Comparison of ENCODE assay signal across 9 cellular contexts in the genomic region with DNA sequence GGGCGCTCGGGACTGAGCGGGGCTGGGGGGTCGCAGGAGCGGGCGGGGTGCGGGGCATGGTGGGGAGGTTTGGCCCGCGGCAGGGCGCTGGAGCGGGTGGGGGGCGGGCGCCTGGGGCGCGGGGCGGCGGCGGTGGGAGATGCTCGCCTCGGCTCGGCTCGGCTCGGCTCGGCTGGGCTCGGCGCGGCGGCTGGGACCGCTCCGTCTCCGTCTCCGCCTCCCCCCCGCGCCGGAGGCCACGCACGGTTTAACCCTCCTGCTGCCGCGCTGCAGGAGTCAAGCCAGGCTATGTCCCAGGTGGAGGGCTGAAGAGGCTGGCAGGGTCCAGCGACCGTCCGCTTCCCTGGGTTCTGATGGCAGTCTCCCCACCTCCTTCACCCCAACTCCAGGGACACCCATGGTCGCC. TPM values are rescaled to one million over a fixed set of nuclear protein-coding genes. Genes with fewer than 3 reads are reported as not detected.
DNase-seq lines count a peak whose midpoint lies in the region; ATAC-seq, FAIRE-seq and TF ChIP-seq lines count a peak whose summit lies in the region.
"Had no signal": no experiment of that assay in that cellular context is flagged by ENCODE, and none has a peak within 500 bp of the region (broad histone marks: within the 10 kb centered on the region; RNA-seq: fewer than 3 reads in every experiment).

A gene with protein sequence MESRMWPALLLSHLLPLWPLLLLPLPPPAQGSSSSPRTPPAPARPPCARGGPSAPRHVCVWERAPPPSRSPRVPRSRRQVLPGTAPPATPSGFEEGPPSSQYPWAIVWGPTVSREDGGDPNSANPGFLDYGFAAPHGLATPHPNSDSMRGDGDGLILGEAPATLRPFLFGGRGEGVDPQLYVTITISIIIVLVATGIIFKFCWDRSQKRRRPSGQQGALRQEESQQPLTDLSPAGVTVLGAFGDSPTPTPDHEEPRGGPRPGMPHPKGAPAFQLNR (minus strand): TSS at position 170 of the 406 bp plus-strand sequence. CDS start 2,754 bp downstream, outside the sequence.

- no peak within 1 kb of the TSS for H3K27ac ChIP-seq in CD4-positive, alpha-beta T cell (ENCODE audit: low read depth, low read length)
- H3K27ac ChIP-seq in foreskin keratinocyte (no peak within 1 kb of the TSS), pancreas (no peak within 1 kb of the TSS)

- no peaks in the 10 kb centered on the region for H3K9me3 ChIP-seq in CD4-positive, alpha-beta T cell (ENCODE audit: control insufficient read depth, low read length)
- H3K9me3 ChIP-seq in pancreas: no peaks in the 10 kb centered on the region

- no peak for FAIRE-seq in pancreas (lab: Jason Lieb, UNC)

- H3K36me3 Mint-ChIP-seq in CD4-positive, alpha-beta T cell (ENCODE audit: low read depth): no peaks in the 10 kb centered on the region

- peak within 1 kb of the TSS; percentile 86 for H3K4me3 Mint-ChIP-seq in CD4-positive, alpha-beta T cell

- peak; percentile 34 to 69 (median 52) for DNase-seq in CD4-positive, alpha-beta T cell
- DNase-seq in NCI-H69 (lab: John Stamatoyannopoulos, UW) (peak; percentile 64), activated gamma-delta T cell (lab: John Stamatoyannopoulos, UW) (peak; percentile 26), foreskin keratinocyte (no peak), pancreas (peak in 2 of 6 donors; percentile 38 to 78), NCI-H226 (no peak), NCI-H2196 treated with DMSO at 0.1 percent for 48 hours (lab: John Stamatoyannopoulos, UW; ENCODE audit: unreplicated experiment) (no peak)

- ATAC-seq in CD4-positive, alpha-beta T cell (ENCODE audit: poor library complexity): peak; percentile 93
- ATAC-seq in foreskin keratinocyte (peak; percentile 51), pancreas (peak; percentile 62 to 85 (median 78)), GM21515 (IDR thresholded peaks at IDR 0.05; ENCODE audit: unreplicated experiment) (no peak)
- ATAC-seq: HCT116 had no signal

- POLR2A ChIA-PET in CD4-positive, alpha-beta T cell (lab: Charles Lee): interaction anchor here (1.3 to 1.6 kb wide), 2 partner anchors 11 kb away, joined by 5 to 16 read pairs; partner anchors contain the start of gene ZNF384

- intact Hi-C loops in CD4-positive, alpha-beta T cell (cut with DNase I, micrococcal nuclease): no loop called here
- intact Hi-C loops in pancreas (cut with DNase I): no loop called here

- H3K27me3 Mint-ChIP-seq in CD4-positive, alpha-beta T cell: peaks cover 57% of the 10 kb centered on the region

- H3K9me3 Mint-ChIP-seq in CD4-positive, alpha-beta T cell: no peaks in the 10 kb centered on the region

- CTCF ChIA-PET in CD4-positive, alpha-beta T cell (lab: Charles Lee): no interaction called here

- peak within 1 kb of the TSS in 2 of 4 donors; percentile 26 to 38 for H3K4me3 ChIP-seq in pancreas

- TF ChIP-seq CTCF in CD4-positive, alpha-beta T cell (IDR thresholded peaks at IDR 0.05): no peak
- TF ChIP-seq CTCF in foreskin keratinocyte (conservative IDR thresholded peaks at IDR 0.05) (no peak), pancreas (IDR thresholded peaks at IDR 0.05) (no peak)

- H3K4me1 ChIP-seq in foreskin keratinocyte (no peaks in the 10 kb centered on the region), pancreas (no peaks in the 10 kb centered on the region)

- no peak within 1 kb of the TSS for H3K27ac Mint-ChIP-seq in CD4-positive, alpha-beta T cell

- H3K27me3 ChIP-seq in CD4-positive, alpha-beta T cell (ENCODE audit: control insufficient read depth, insufficient read depth, low read length): peaks cover 42% of the 10 kb centered on the region
- H3K27me3 ChIP-seq in foreskin keratinocyte (peaks cover 65% of the 10 kb centered on the region), pancreas (peaks cover 0 to 23% (median 8%) of the 10 kb centered on the region in 4 donors)

- WGBS in pancreas, 2 donors: 1% methylated on average over 11 to 42 of the region's 43 CpGs

- no peaks in the 10 kb centered on the region for H3K36me3 ChIP-seq in pancreas

- H3K4me1 Mint-ChIP-seq in CD4-positive, alpha-beta T cell (ENCODE audit: low read depth): peaks cover 26% of the 10 kb centered on the region

RNA-seq across cellular contexts. Expression of the gene that starts here (rescaled TPM):
- total RNA-seq in CD4-positive, alpha-beta T cell: under 1 TPM; 0.87 to 0.99 TPM
- total RNA-seq in foreskin keratinocyte: 0.04 TPM in 1 of 2 replicates, not detected in the other
- polyA plus RNA-seq in foreskin keratinocyte: 0.20 and 0.38 TPM in 2 replicates
- total RNA-seq in pancreas: under 1 TPM in 5 of 6 donors, not detected in 1; 0.12 to 0.34 (median 0.20) TPM
- 1 to 10 TPM; 1.4 to 2.7 TPM for polyA plus RNA-seq in pancreas

Comparison
In these comparisons a context has a peak if more than half of its experiments do, and no peak if none do; other contexts are left out.
1. Peak in DNase-seq and ATAC-seq in CD4-positive, alpha-beta T cell; RNA of the gene not detected or under 1 TPM.
2. Peak in ATAC-seq in foreskin keratinocyte; RNA of the gene not detected or under 1 TPM.
3. DNase-seq: peak in NCI-H69 (single experiment) and activated gamma-delta T cell (single experiment); none in foreskin keratinocyte (0 of 2), NCI-H226 (single experiment) and NCI-H2196 treated with DMSO at 0.1 percent for 48 hours (single experiment).